20 cellular contexts compared by ENCODE assay signal in genomic region chr1:85085417-85085816, GRCh38. TPM values are rescaled to one million over a fixed set of nuclear protein-coding genes. Genes with fewer than 3 reads are reported as not detected.
"Had no signal": no experiment of that assay in that cellular context is flagged by ENCODE, and none has a peak within 500 bp of the region (broad histone marks: within the 10 kb centered on the region; RNA-seq: fewer than 3 reads in every experiment).

No MANE protein-coding gene starts in this region.

- H3K4me3 Mint-ChIP-seq: activated CD4-positive, alpha-beta T cell treated with anti-CD3 and anti-CD28 coated beads for 36 hours; activated naive CD8-positive, alpha-beta T cell treated with anti-CD3 and anti-CD28 coated beads, Interleukin-2, amount 10 ng/mL, durations not matched to agents 7 days and 5 days; activated T-cell treated with anti-CD3 and anti-CD28 coated beads, Interleukin-2, amount 50 U/mL, for 72 hours; brain; central memory CD8-positive, alpha-beta T cell; natural killer cell; stimulated activated effector memory CD8-positive, alpha-beta T cell treated with anti-CD3 and anti-CD28 coated beads, Interleukin-12 subunit alpha, Interleukin-12 subunit beta, amount 100 ng/mL, for 72 hours had no signal

- DNase-seq: activated CD4-positive, alpha-beta T cell treated with anti-CD3 and anti-CD28 coated beads for 36 hours; activated CD8-positive, alpha-beta memory T cell treated with anti-CD3 and anti-CD28 coated beads, Interleukin-2, amount 50 U/mL, for 48 hours; activated naive CD8-positive, alpha-beta T cell treated with anti-CD3 and anti-CD28 coated beads, Interleukin-2, amount 10 ng/mL, durations not matched to agents 7 days and 5 days; activated T-cell treated with anti-CD3 and anti-CD28 coated beads, Interleukin-2, amount 50 U/mL, for 72 hours; effector CD4-positive, alpha-beta T cell; foreskin fibroblast; glutamatergic neuron; hypothalamus; kidney; left ventricle myocardium superior; mesenchymal stem cell; natural killer cell; posterior cingulate gyrus; retina had no signal

- H3K27ac ChIP-seq: coronary artery, neutrophil had no signal

- H3K9me3 Mint-ChIP-seq: activated T-cell treated with anti-CD3 and anti-CD28 coated beads, Interleukin-2, amount 50 U/mL, for 72 hours; brain; central memory CD8-positive, alpha-beta T cell; natural killer cell; stimulated activated effector memory CD8-positive, alpha-beta T cell treated with anti-CD3 and anti-CD28 coated beads, Interleukin-12 subunit alpha, Interleukin-12 subunit beta, amount 100 ng/mL, for 72 hours had no signal

- H3K27ac Mint-ChIP-seq: activated CD4-positive, alpha-beta T cell treated with anti-CD3 and anti-CD28 coated beads for 36 hours; activated naive CD8-positive, alpha-beta T cell treated with anti-CD3 and anti-CD28 coated beads, Interleukin-2, amount 10 ng/mL, durations not matched to agents 7 days and 5 days; activated T-cell treated with anti-CD3 and anti-CD28 coated beads, Interleukin-2, amount 50 U/mL, for 72 hours; brain; natural killer cell; stimulated activated effector memory CD8-positive, alpha-beta T cell treated with anti-CD3 and anti-CD28 coated beads, Interleukin-12 subunit alpha, Interleukin-12 subunit beta, amount 100 ng/mL, for 72 hours had no signal

- H3K36me3 Mint-ChIP-seq: brain; natural killer cell; stimulated activated effector memory CD8-positive, alpha-beta T cell treated with anti-CD3 and anti-CD28 coated beads, Interleukin-12 subunit alpha, Interleukin-12 subunit beta, amount 100 ng/mL, for 72 hours had no signal

- H3K4me3 ChIP-seq: coronary artery had no signal

- H3K4me1 Mint-ChIP-seq: activated CD4-positive, alpha-beta T cell treated with anti-CD3 and anti-CD28 coated beads for 36 hours; brain; central memory CD8-positive, alpha-beta T cell; natural killer cell; stimulated activated effector memory CD8-positive, alpha-beta T cell treated with anti-CD3 and anti-CD28 coated beads, Interleukin-12 subunit alpha, Interleukin-12 subunit beta, amount 100 ng/mL, for 72 hours had no signal

- H3K9me3 ChIP-seq: neutrophil had no signal

- H3K27me3 Mint-ChIP-seq: central memory CD8-positive, alpha-beta T cell had no signal

- H3K36me3 ChIP-seq: neutrophil had no signal

RNA-seq across cellular contexts. Expression of gene MCOLN3, which starts 37.1 kb away (rescaled TPM):
- total RNA-seq: endothelial cell of umbilical vein, natural killer cell had no signal
